Comparison of ENCODE assay signal across 8 cellular contexts in genomic region chr16:28211758-28212531, GRCh38. TPM values are rescaled to one million over a fixed set of nuclear protein-coding genes. Genes with fewer than 3 reads are reported as not detected.
DNase-seq lines count a peak whose midpoint lies in the region; ATAC-seq and TF ChIP-seq lines count a peak whose summit lies in the region.

Gene XPO6, minus strand, starts transcription at chr16:28211965. Its CDS starts 597 bp downstream, at chr16:28211368.

- H3K9me3 Mint-ChIP-seq in activated B cell treated with CpG ODN at 0.5 μM for 24 hours, result no peaks in the 10 kb centered on the region
- no peaks in the 10 kb centered on the region for H3K9me3 Mint-ChIP-seq in immature natural killer cell

- CTCF ChIA-PET in AG04450 (lab: Charles Lee), result no interaction called here
- CTCF ChIA-PET in activated B cell treated with CpG ODN at 0.5 μM for 24 hours (lab: Charles Lee), result interaction anchor here (0.6 kb wide), 1 partner anchor 53 kb away, joined by 3 read pairs; no protein-coding TSS in a partner anchor

- H3K36me3 Mint-ChIP-seq in activated B cell treated with CpG ODN at 0.5 μM for 24 hours (ENCODE audit: low read depth) (peaks cover 20% of the 10 kb centered on the region), immature natural killer cell (peaks cover 0 to 7% (median 4%) of the 10 kb centered on the region in 3 donors)

- peak within 1 kb of the TSS; percentile 79 for H3K27ac Mint-ChIP-seq in activated B cell treated with CpG ODN at 0.5 μM for 24 hours
- peak within 1 kb of the TSS; percentile 88 to 97 (median 96) for H3K27ac Mint-ChIP-seq in immature natural killer cell

- H3K4me3 Mint-ChIP-seq in activated B cell treated with CpG ODN at 0.5 μM for 24 hours (peak within 1 kb of the TSS; percentile 89), immature natural killer cell (peak within 1 kb of the TSS; percentile 87 to 97 (median 92))

- TF ChIP-seq CTCF in AG04450 (IDR thresholded peaks at IDR 0.05; ENCODE audit: low read depth, low read length) (no peak), activated B cell treated with CpG ODN at 0.5 μM for 24 hours (IDR thresholded peaks at IDR 0.05) (no peak), cardiac fibroblast (IDR thresholded peaks at IDR 0.05; ENCODE audit: low read depth, low read length) (no peak)

- peak; percentile 81 for TF ChIP-seq POLR2A in GM18951 (IDR thresholded peaks at IDR 0.05; ENCODE audit: extremely low read depth, insufficient read depth, insufficient read length)

- H3K27me3 Mint-ChIP-seq in activated B cell treated with CpG ODN at 0.5 μM for 24 hours (no peaks in the 10 kb centered on the region), immature natural killer cell (ENCODE audit: low read depth in 3 of 3) (peaks cover 0 to 8% (median 3%) of the 10 kb centered on the region in 3 donors)

- ATAC-seq in HG03175 (IDR thresholded peaks at IDR 0.05; ENCODE audit: unreplicated experiment), result peak; percentile 81
- peak; percentile 89 for ATAC-seq in activated B cell treated with CpG ODN at 0.5 μM for 24 hours (ENCODE audit: low read depth)

- H3K4me1 Mint-ChIP-seq in activated B cell treated with CpG ODN at 0.5 μM for 24 hours, result peaks cover 38% of the 10 kb centered on the region
- peaks cover 36 to 44% of the 10 kb centered on the region in 2 donors for H3K4me1 Mint-ChIP-seq in immature natural killer cell

- in situ Hi-C loops in GM18951 (cut with MboI; ENCODE audit: low sequenced_read_pairs, unreplicated experiment), result no loop called here

- POLR2A ChIA-PET in AG04450 (lab: Yijun Ruan, JAX) (interaction anchor here (0.6 to 2.2 kb wide), 2 partner anchors 18 to 120 kb away, joined by 7 read pairs; no protein-coding TSS in a partner anchor), activated B cell treated with CpG ODN at 0.5 μM for 24 hours (lab: Charles Lee) (interaction anchor here (0.6 to 6.2 kb wide), 7 partner anchors 19 to 73 kb away, joined by 3 to 70 read pairs (median 19); no protein-coding TSS in a partner anchor)

- intact Hi-C loops in activated B cell treated with CpG ODN at 0.5 μM for 24 hours (cut with micrococcal nuclease), result loop anchor here (1.0 to 5.0 kb wide), 4 partner anchors 19 to 71 kb away; no protein-coding TSS in a partner anchor

- DNase-seq in AG04450 (ENCODE audit: low read depth, low spot score) (peak; percentile 78), NCI-H345 (lab: John Stamatoyannopoulos, UW) (peak; percentile 95), activated B cell treated with CpG ODN at 0.5 μM for 24 hours (peak; percentile 99), cardiac fibroblast (ENCODE audit: low read depth in 2 of 2) (peak; percentile 96 to 97), immature natural killer cell (peak; percentile 98), smooth muscle cell of the brain vasculature (ENCODE audit: low read depth, low spot score) (peak; percentile 79)

- H3K27me3 ChIP-seq in AG04450 (ENCODE audit: control insufficient read depth, insufficient read depth, low read length), result no peaks in the 10 kb centered on the region

- no peaks in the 10 kb centered on the region; the same call in 1 of the 2 replicates for H3K9me3 ChIP-seq in AG04450 (ENCODE audit: control insufficient read depth, insufficient read depth, low read length)

- H3K4me3 ChIP-seq in AG04450 (ENCODE audit: low read depth, low read length) (peak within 1 kb of the TSS; percentile 82), cardiac fibroblast (replicated peaks in 1 of 2; ENCODE audit: low read depth in 2 of 2, low read length in 2 of 2) (peak within 1 kb of the TSS; percentile 84 to 87)

- H3K27ac ChIP-seq in AG04450 (ENCODE audit: low read depth, low read length), result peak within 1 kb of the TSS; percentile 66

RNA-seq across cellular contexts. Expression of gene XPO6, which starts in this region (rescaled TPM):
- polyA plus RNA-seq in AG04450 (2011; rRNA removed) (207 and 212 TPM in 2 replicates), immature natural killer cell (10 to 100 TPM; 40.7 to 75.5 (median 42.2) TPM)
- 317 and 400 TPM in 2 replicates for polyA minus RNA-seq in AG04450 (2011; rRNA and poly(A)+ RNA removed)
- total RNA-seq in activated B cell treated with CpG ODN at 0.5 μM for 24 hours, result 212 and 236 TPM in 2 replicates

Comparison
In these comparisons a context has a peak if more than half of its experiments do, and no peak if none do; other contexts are left out.
1. Peak in every context shown above with its lines: DNase-seq, ATAC-seq, H3K4me3 ChIP-seq and H3K27ac ChIP-seq.